In the genomic region with DNA sequence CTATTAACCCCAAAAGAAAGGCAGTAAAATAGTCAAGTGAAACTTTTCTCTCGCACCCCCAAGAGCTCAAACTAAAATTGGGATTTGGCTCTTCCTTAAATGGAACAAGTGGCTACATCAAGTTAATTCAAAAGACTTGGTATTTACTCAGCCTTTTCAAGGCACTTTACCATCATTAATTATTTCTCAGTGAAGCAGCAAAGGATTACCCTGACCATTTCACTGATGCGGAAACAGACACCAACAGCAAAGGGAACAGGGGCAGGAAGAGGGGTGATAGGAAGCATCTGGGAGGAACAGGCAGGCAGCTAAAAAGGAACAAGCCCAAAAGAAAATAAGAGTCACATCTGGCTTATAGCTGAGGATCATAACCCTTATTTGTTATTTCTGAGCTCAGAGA, we compare ENCODE assay signal across 19 cellular contexts. TPM values are rescaled to one million over a fixed set of nuclear protein-coding genes. Genes with fewer than 3 reads are reported as not detected.
DNase-seq lines count a peak whose midpoint lies in the region; ATAC-seq and TF ChIP-seq lines count a peak whose summit lies in the region.
"Had no signal": no experiment of that assay in that cellular context is flagged by ENCODE, and none has a peak within 500 bp of the region (broad histone marks: within the 10 kb centered on the region; RNA-seq: fewer than 3 reads in every experiment).

No MANE protein-coding gene starts in this region.

- H3K4me3 ChIP-seq in BLaER1: peak overlapping the region; percentile 4; the same call in 1 of the 2 replicates
- no peak overlapping the region for H3K4me3 ChIP-seq in OCI-LY7 (ENCODE audit: low read depth, low read length, poor library complexity, severe bottlenecking)
- no peak overlapping the region for H3K4me3 ChIP-seq in right cardiac atrium (ENCODE audit: low read length)

- peaks cover 41% of the 10 kb centered on the region for H3K4me1 ChIP-seq in BLaER1
- peaks cover 26% of the 10 kb centered on the region for H3K4me1 ChIP-seq in OCI-LY7 (ENCODE audit: insufficient read depth, low read length, poor library complexity, severe bottlenecking)
- no peaks in the 10 kb centered on the region for H3K4me1 ChIP-seq in right cardiac atrium (ENCODE audit: control insufficient read depth, insufficient read depth, low read length)

- H2AFZ ChIP-seq in OCI-LY7 (ENCODE audit: low read length): no peak overlapping the region

- no TSS peak for BruUV-seq in OCI-LY7 (replicated peaks; lab: Mats Ljungman, UMichigan)

- H3K27ac ChIP-seq in BLaER1 (peak overlapping the region; percentile 20; the same call in 1 of the 2 replicates), OCI-LY7 (ENCODE audit: low read depth, low read length, poor library complexity, severe bottlenecking) (no peak overlapping the region), right cardiac atrium (ENCODE audit: low read length) (no peak overlapping the region)
- H3K27ac ChIP-seq: KMS-11 had no signal

- H4K20me1 ChIP-seq in BLaER1: peaks cover 61% of the 10 kb centered on the region
- peaks cover 9% of the 10 kb centered on the region; the same call in 1 of the 2 replicates for H4K20me1 ChIP-seq in OCI-LY7 (ENCODE audit: insufficient read depth, low read length)

- CTCF ChIA-PET in OCI-LY7 (lab: Charles Lee; ENCODE audit: unreplicated experiment): no interaction called here

- intact Hi-C loops in OCI-LY7 (cut with micrococcal nuclease; ENCODE audit: unreplicated experiment): loop anchor here (2.0 to 5.0 kb wide), 2 partner anchors 31 to 76 kb away; partner anchors contain the start of gene CDKL5
- intact Hi-C loops in right cardiac atrium (cut with DNase I): no loop called here

- H3K36me3 ChIP-seq in BLaER1: no peaks in the 10 kb centered on the region
- no peaks in the 10 kb centered on the region for H3K36me3 ChIP-seq in OCI-LY7 (ENCODE audit: insufficient read depth, low read length)

- H3K9me2 ChIP-seq in OCI-LY7 (ENCODE audit: insufficient read depth, low read length): no peaks in the 10 kb centered on the region

- H3K9ac ChIP-seq in BLaER1: peak overlapping the region; percentile 37; the same call in 1 of the 2 replicates
- H3K9ac ChIP-seq: KMS-11 had no signal

- peak overlapping the region; percentile 65 for H3K4me2 ChIP-seq in BLaER1
- H3K4me2 ChIP-seq in OCI-LY7 (ENCODE audit: low read length): peak overlapping the region; percentile 88
- H3K4me2 ChIP-seq: KMS-11 had no signal

- POLR2A ChIA-PET in OCI-LY7 (lab: Charles Lee): interaction anchor here (0.6 to 1.0 kb wide), 8 partner anchors 8 to 1470 kb away, joined by 3 to 4 read pairs (median 3); no protein-coding TSS in a partner anchor

- DNase-seq in DMS53 (lab: John Stamatoyannopoulos, UW) (peak; percentile 64), OCI-LY7 (ENCODE audit: low spot score) (no peak), kidney tubule cell (ENCODE audit: low spot score) (peak; percentile 11), HuH-7 (ENCODE audit: low spot score) (no peak), right cardiac atrium (no peak)
- DNase-seq: activated CD4-positive, alpha-beta T cell treated with anti-CD3 and anti-CD28 coated beads, Interleukin-2, amount 10 ng/mL, durations not matched to agents 24 days and 14 days; activated naive CD4-positive, alpha-beta T cell treated with Interleukin-2 at 50 U/mL for 16 hours; activated T-cell treated with anti-CD3 and anti-CD28 coated beads, Interleukin-2, amount 50 U/mL, for 24 hours; CD4-positive, alpha-beta memory T cell; effector CD4-positive, alpha-beta T cell; H7; head of caudate nucleus; NCI-H2171; posterior cingulate gyrus; stimulated activated naive CD4-positive, alpha-beta T cell treated with Interleukin-2 at 50 U/mL for 16 hours; T1000 had no signal

- no peak for TF ChIP-seq CTCF in OCI-LY7 (conservative IDR thresholded peaks at IDR 0.05; ENCODE audit: low read length)

- 72% methylated on average over 2 of the region's 2 CpGs for WGBS in right cardiac atrium

- H3K9me3 ChIP-seq in BLaER1 (peaks cover 3% of the 10 kb centered on the region; the same call in 1 of the 2 replicates), OCI-LY7 (ENCODE audit: low read length) (no peaks in the 10 kb centered on the region), right cardiac atrium (ENCODE audit: control insufficient read depth, low read length) (no peaks in the 10 kb centered on the region)

- H3K27me3 ChIP-seq in BLaER1: peaks cover 73% of the 10 kb centered on the region
- H3K27me3 ChIP-seq in right cardiac atrium (ENCODE audit: control insufficient read depth, insufficient read depth): no peaks in the 10 kb centered on the region

- H3K79me2 ChIP-seq in OCI-LY7 (ENCODE audit: insufficient read depth, low read depth, low read length): peaks cover 57% of the 10 kb centered on the region

- no peak for ATAC-seq in HG02840 (IDR thresholded peaks at IDR 0.05; ENCODE audit: low FRiP score, unreplicated experiment)
- no peak for ATAC-seq in right cardiac atrium

RNA-seq across cellular contexts. Expression of gene SCML2, which starts 2.7 kb away (rescaled TPM):
- 12.4 and 12.9 TPM in 2 replicates for total RNA-seq in OCI-LY7 (2014; rRNA removed; shearing (Covaris generic))
- total RNA-seq in OCI-LY7 (2022): 26.2 and 28.2 TPM in 2 replicates
- 1 to 10 TPM; 1.2 TPM for total RNA-seq in right cardiac atrium
- 1.7 TPM for polyA plus RNA-seq in right cardiac atrium

Comparison
In these comparisons a context has a peak if more than half of its experiments do, and no peak if none do; other contexts are left out.
1. DNase-seq: peak in DMS53 (single experiment) and kidney tubule cell (single experiment); none in OCI-LY7 (single experiment), HuH-7 (single experiment) and right cardiac atrium (0 of 3).
2. RNA of gene SCML2, which starts 2.7 kb away (total RNA-seq): 12.4 to 28.2 TPM in OCI-LY7; 1.2 TPM in right cardiac atrium; every median in the first group is over 4 times any median in the second.